31 cellular contexts compared by ENCODE assay signal in the genomic region with DNA sequence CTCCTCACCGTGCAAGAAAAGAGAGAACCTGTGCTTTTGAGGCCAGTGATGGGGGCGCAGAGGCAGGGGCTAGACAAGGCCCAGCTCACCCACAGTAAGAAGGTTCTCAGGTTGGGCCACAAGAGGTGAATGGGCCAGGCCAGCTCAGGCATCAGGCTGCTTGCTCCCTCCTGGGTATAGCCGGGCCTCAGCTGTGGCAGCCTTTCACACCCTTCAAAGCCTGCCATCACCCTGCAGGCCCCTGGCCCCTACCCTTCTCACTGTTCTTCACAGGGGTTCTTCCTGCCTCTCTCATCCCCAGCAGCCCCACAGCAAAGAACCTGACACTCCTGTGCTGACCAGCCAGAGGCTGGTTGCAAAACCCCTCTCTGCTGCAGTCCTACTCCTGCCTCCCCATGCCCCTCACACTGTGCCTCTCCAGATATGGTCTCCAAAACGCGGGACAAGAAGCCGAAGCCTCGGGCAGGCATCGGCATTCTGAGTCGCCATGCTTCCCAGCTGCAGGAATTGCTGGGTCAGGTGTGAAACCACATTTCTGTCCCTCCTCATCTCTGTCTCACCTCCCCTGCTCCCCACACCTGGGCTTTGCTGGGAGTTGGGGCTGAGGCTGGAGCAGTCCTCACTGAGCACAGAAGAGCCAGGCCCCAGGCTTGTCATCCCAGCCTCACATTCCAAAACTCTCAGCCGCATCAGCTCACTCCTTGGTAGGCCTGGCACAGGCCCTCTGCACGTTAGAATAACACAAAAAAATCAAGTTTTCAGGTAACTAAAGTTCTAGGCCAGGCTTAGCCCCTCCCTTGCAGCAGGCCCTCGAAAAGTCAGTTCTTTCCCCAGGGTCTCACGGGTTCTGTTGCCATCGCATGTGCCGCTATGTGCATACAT. TPM values are rescaled to one million over a fixed set of nuclear protein-coding genes. Genes with fewer than 3 reads are reported as not detected.
DNase-seq lines count a peak whose midpoint lies in the region; ATAC-seq, FAIRE-seq and TF ChIP-seq lines count a peak whose summit lies in the region.
"Had no signal": no experiment of that assay in that cellular context is flagged by ENCODE, and none has a peak within 500 bp of the region (broad histone marks: within the 10 kb centered on the region; RNA-seq: fewer than 3 reads in every experiment).

No MANE protein-coding gene starts in this region.

- no peak overlapping the region for H2AFZ ChIP-seq in HCT116 (ENCODE audit: low read depth, low read length, poor library complexity, severe bottlenecking)
- H2AFZ ChIP-seq: PC-9 had no signal

- TF ChIP-seq EP300 in sigmoid colon (IDR thresholded peaks at IDR 0.05) = no peak

- ATAC-seq in HCT116 (no peak; the same call in 1 of the 2 replicates), WTC11 (peak; percentile 33)
- no peak for ATAC-seq in stimulated activated naive B cell treated with anti-CD40 and anti-IgM and Interleukin-4, amounts not matched to agents 10 μg/mL and 1 μg/mL and 100 μg/mL, for 72 hours (replicated peaks)
- ATAC-seq: naive thymus-derived CD4-positive, alpha-beta T cell had no signal

- no peak overlapping the region for H3K9ac ChIP-seq in HCT116 (ENCODE audit: low read length)
- no peak overlapping the region for H3K9ac ChIP-seq in kidney (ENCODE audit: low read length in 2 of 2)

- WGBS in sigmoid colon, 2 donors = 88 to 94% methylated on average over 15 of the region's 15 CpGs

- H3K4me3 ChIP-seq in HCT116 (replicated peaks in 1 of 2; ENCODE audit: low read depth in 1 of 2, low read length in 2 of 2) (no peak overlapping the region), kidney (ENCODE audit: low read length in 2 of 2) (no peak overlapping the region), ascending aorta (no peak overlapping the region), sigmoid colon (no peak overlapping the region)
- H3K4me3 ChIP-seq: dorsolateral prefrontal cortex, left lung, ovary, PC-9 had no signal

- intact Hi-C loops in HCT116 (cut with micrococcal nuclease) (no loop called here), kidney (cut with DNase I) (no loop called here), ascending aorta (cut with DNase I) (no loop called here), sigmoid colon (cut with DNase I) (no loop called here)

- no peak overlapping the region for H3K4me3 Mint-ChIP-seq in WTC11
- H3K4me3 Mint-ChIP-seq in stimulated activated naive B cell treated with anti-CD40 and anti-IgM and Interleukin-4, amounts not matched to agents 10 μg/mL and 1 μg/mL and 100 μg/mL, for 72 hours = no peak overlapping the region
- H3K4me3 Mint-ChIP-seq: activated naive CD8-positive, alpha-beta T cell treated with anti-CD3 and anti-CD28 coated beads for 36 hours; CD4-positive, alpha-beta T cell; central memory CD8-positive, alpha-beta T cell; IgD-negative memory B cell; mesothelial cell of epicardium; naive thymus-derived CD4-positive, alpha-beta T cell; T-helper 2 cell treated with Interferon-gamma antibody and Interleukin-4, amounts not matched to agents 5 μg/mL and 100 μg/mL, for 36 hours had no signal

- H3K27ac Mint-ChIP-seq in WTC11 = peak overlapping the region; percentile 42; the same call in 1 of the 2 replicates
- peak overlapping the region; percentile 47 for H3K27ac Mint-ChIP-seq in stimulated activated naive B cell treated with anti-CD40 and anti-IgM and Interleukin-4, amounts not matched to agents 10 μg/mL and 1 μg/mL and 100 μg/mL, for 72 hours
- H3K27ac Mint-ChIP-seq: activated naive CD8-positive, alpha-beta T cell treated with anti-CD3 and anti-CD28 coated beads for 36 hours; CD4-positive, alpha-beta T cell; IgD-negative memory B cell; mesothelial cell of epicardium; naive thymus-derived CD4-positive, alpha-beta T cell; T-helper 2 cell treated with Interferon-gamma antibody and Interleukin-4, amounts not matched to agents 5 μg/mL and 100 μg/mL, for 36 hours had no signal

- TF ChIP-seq POLR2A in HCT116 (IDR thresholded peaks at IDR 0.05; ENCODE audit: borderline replicate concordance, extremely low read depth, insufficient read depth, insufficient read length) (no peak), sigmoid colon (IDR thresholded peaks at IDR 0.05) (no peak)

- H3K27me3 Mint-ChIP-seq in WTC11 (ENCODE audit: low read depth) = peaks cover 17% of the 10 kb centered on the region
- H3K27me3 Mint-ChIP-seq in stimulated activated naive B cell treated with anti-CD40 and anti-IgM and Interleukin-4, amounts not matched to agents 10 μg/mL and 1 μg/mL and 100 μg/mL, for 72 hours = peaks cover 31 to 33% of the 10 kb centered on the region in 2 donors

- no peaks in the 10 kb centered on the region for H3K9me2 ChIP-seq in HCT116 (ENCODE audit: insufficient read depth)

- no peak for DNase-seq in HCT116 (ENCODE audit: low read depth, low spot score)
- DNase-seq in WTC11 (ENCODE audit: low spot score) = no peak
- peak; percentile 41 for DNase-seq in kidney
- no peak for DNase-seq in stimulated activated naive B cell treated with anti-CD40 and anti-IgM and Interleukin-4, amounts not matched to agents 10 μg/mL and 1 μg/mL and 100 μg/mL, for 72 hours
- no peak for DNase-seq in ascending aorta (ENCODE audit: low spot score in 2 of 2)
- DNase-seq in GM10248 (ENCODE audit: extremely low spot score) = no peak
- no peak for DNase-seq in sigmoid colon
- DNase-seq: activated CD4-positive, alpha-beta T cell treated with anti-CD3 and anti-CD28 coated beads for 4 hours; activated CD8-positive, alpha-beta memory T cell treated with anti-CD3 and anti-CD28 coated beads for 24 hours; activated effector memory CD4-positive, alpha-beta T cell treated with anti-CD3 and anti-CD28 coated beads, Interleukin-2, amount 50 U/mL, for 16 hours; activated naive CD8-positive, alpha-beta T cell treated with anti-CD3 and anti-CD28 coated beads for 36 hours; CD4-positive, alpha-beta T cell; HCEC 1CT; naive thymus-derived CD4-positive, alpha-beta T cell; NCI-H1092; NCI-H1694 treated with DMSO at 0.1 percent for 48 hours; NCI-H524 treated with DMSO at 0.1 percent for 48 hours; SHP77; stimulated activated CD4-positive, alpha-beta T cell treated with anti-CD3 and anti-CD28 coated beads, Interleukin-2, amount 100 ng/mL, for 48 hours; substantia nigra had no signal

- no peaks in the 10 kb centered on the region for H4K20me1 ChIP-seq in HCT116 (ENCODE audit: insufficient read depth)

- H3K79me2 ChIP-seq in HCT116 (ENCODE audit: insufficient read depth, low read length) = no peaks in the 10 kb centered on the region

- BruUV-seq in HCT116 (replicated peaks; lab: Mats Ljungman, UMichigan) = no TSS peak

- CTCF ChIA-PET in HCT116 (lab: Charles Lee) = no interaction called here
- CTCF ChIA-PET in WTC11 (lab: Charles Lee) = interaction anchor here (1.3 to 2.2 kb wide), 6 partner anchors 10 to 57 kb away, joined by 3 to 28 read pairs (median 6); no protein-coding TSS in a partner anchor
- CTCF ChIA-PET in GM10248 (lab: Yijun Ruan, JAX) = interaction anchor here (1.1 to 1.8 kb wide), 2 partner anchors 35 to 56 kb away, joined by 3 to 7 read pairs; no protein-coding TSS in a partner anchor

- FAIRE-seq in kidney (lab: Jason Lieb, UNC) = no peak
- FAIRE-seq: GM12892 had no signal

- peak overlapping the region; percentile 67 for H3K4me2 ChIP-seq in HCT116 (ENCODE audit: low read length)
- H3K4me2 ChIP-seq: PC-9 had no signal

- H3K4me1 ChIP-seq in HCT116 (ENCODE audit: control insufficient read depth in 1 of 2, insufficient read depth in 2 of 2, low read length in 2 of 2) = peaks cover 18 to 24% of the 10 kb centered on the region in 2 experiments
- H3K4me1 ChIP-seq in kidney (ENCODE audit: control insufficient read depth in 1 of 2, insufficient read depth in 1 of 2, low read depth in 1 of 2, low read length in 2 of 2) = peaks cover 0 to 2% of the 10 kb centered on the region in 2 donors
- no peaks in the 10 kb centered on the region for H3K4me1 ChIP-seq in ascending aorta
- H3K4me1 ChIP-seq in sigmoid colon = peaks cover 0 to 4% (median 0%) of the 10 kb centered on the region in 4 donors
- H3K4me1 ChIP-seq: left lung had no signal

- no peaks in the 10 kb centered on the region for H3K9me3 Mint-ChIP-seq in WTC11
- no peaks in the 10 kb centered on the region for H3K9me3 Mint-ChIP-seq in stimulated activated naive B cell treated with anti-CD40 and anti-IgM and Interleukin-4, amounts not matched to agents 10 μg/mL and 1 μg/mL and 100 μg/mL, for 72 hours
- H3K9me3 Mint-ChIP-seq: activated naive CD8-positive, alpha-beta T cell treated with anti-CD3 and anti-CD28 coated beads for 36 hours; CD4-positive, alpha-beta T cell; central memory CD8-positive, alpha-beta T cell; mesothelial cell of epicardium; T-helper 2 cell treated with Interferon-gamma antibody and Interleukin-4, amounts not matched to agents 5 μg/mL and 100 μg/mL, for 36 hours had no signal

- POLR2A ChIA-PET in HCT116 (lab: Charles Lee) = interaction anchor here (1.0 kb wide), 1 partner anchor 35 kb away, joined by 3 read pairs; no protein-coding TSS in a partner anchor
- POLR2A ChIA-PET in WTC11 (lab: Charles Lee) = interaction anchor here (0.7 kb wide), 1 partner anchor 44 kb away, joined by 4 read pairs; no protein-coding TSS in a partner anchor
- POLR2A ChIA-PET in GM10248 (lab: Yijun Ruan, JAX) = no interaction called here

- H3K9me3 ChIP-seq in HCT116 (ENCODE audit: control insufficient read depth in 1 of 2, insufficient read depth in 1 of 2, low read depth in 1 of 2, low read length in 2 of 2) (no peaks in the 10 kb centered on the region), kidney (ENCODE audit: control insufficient read depth in 1 of 2, low read length in 2 of 2) (no peaks in the 10 kb centered on the region), ascending aorta (no peaks in the 10 kb centered on the region), sigmoid colon (no peaks in the 10 kb centered on the region)
- H3K9me3 ChIP-seq: left lung, ovary had no signal

- TF ChIP-seq RAD21 in HCT116 (IDR thresholded peaks at IDR 0.05; ENCODE audit: low read depth) = no peak

- TF ChIP-seq CTCF in HCT116 (IDR thresholded peaks at IDR 0.05 in 2 of 3, conservative IDR thresholded peaks at IDR 0.05 in 1 of 3; ENCODE audit: borderline replicate concordance in 1 of 3, insufficient read depth in 1 of 3, low read depth in 2 of 3, low read length in 2 of 3) = no peak
- TF ChIP-seq CTCF in WTC11 (IDR thresholded peaks at IDR 0.05) = no peak
- TF ChIP-seq CTCF in kidney (IDR thresholded peaks at IDR 0.05; ENCODE audit: borderline replicate concordance, extremely low read depth, insufficient read depth) = no peak
- no peak for TF ChIP-seq CTCF in ascending aorta (IDR thresholded peaks at IDR 0.05)
- no peak for TF ChIP-seq CTCF in GM10248 (IDR thresholded peaks at IDR 0.05; ENCODE audit: control extremely low read depth, extremely low read depth, low read depth, missing control alignments)
- TF ChIP-seq CTCF in sigmoid colon (IDR thresholded peaks at IDR 0.05) = no peak

- H3K27me3 ChIP-seq in HCT116 (ENCODE audit: insufficient read depth, low read length) = no peaks in the 10 kb centered on the region
- H3K27me3 ChIP-seq in ascending aorta = no peaks in the 10 kb centered on the region
- H3K27me3 ChIP-seq in sigmoid colon = no peaks in the 10 kb centered on the region
- H3K27me3 ChIP-seq: dorsolateral prefrontal cortex, ovary had no signal

- H3K4me1 Mint-ChIP-seq in WTC11 = peaks cover 35% of the 10 kb centered on the region
- H3K4me1 Mint-ChIP-seq in stimulated activated naive B cell treated with anti-CD40 and anti-IgM and Interleukin-4, amounts not matched to agents 10 μg/mL and 1 μg/mL and 100 μg/mL, for 72 hours = no peaks in the 10 kb centered on the region
- H3K4me1 Mint-ChIP-seq: activated naive CD8-positive, alpha-beta T cell treated with anti-CD3 and anti-CD28 coated beads for 36 hours; central memory CD8-positive, alpha-beta T cell; naive thymus-derived CD4-positive, alpha-beta T cell had no signal

- no peaks in the 10 kb centered on the region for H3K36me3 Mint-ChIP-seq in WTC11
- H3K36me3 Mint-ChIP-seq in stimulated activated naive B cell treated with anti-CD40 and anti-IgM and Interleukin-4, amounts not matched to agents 10 μg/mL and 1 μg/mL and 100 μg/mL, for 72 hours = no peaks in the 10 kb centered on the region
- H3K36me3 Mint-ChIP-seq: activated naive CD8-positive, alpha-beta T cell treated with anti-CD3 and anti-CD28 coated beads for 36 hours; mesothelial cell of epicardium; naive thymus-derived CD4-positive, alpha-beta T cell had no signal

- H3K36me3 ChIP-seq in HCT116 (ENCODE audit: control insufficient read depth in 1 of 2, insufficient read depth in 2 of 2, low read length in 2 of 2) (no peaks in the 10 kb centered on the region), kidney (ENCODE audit: control insufficient read depth in 1 of 2, insufficient read depth in 2 of 2, low read length in 2 of 2) (no peaks in the 10 kb centered on the region), ascending aorta (no peaks in the 10 kb centered on the region), sigmoid colon (no peaks in the 10 kb centered on the region)
- H3K36me3 ChIP-seq: left lung, ovary had no signal

- RAD21 ChIA-PET in HCT116 (lab: Charles Lee; ENCODE audit: low non-redundant PET in 1 of 2, low total read pairs in 2 of 2, uncharacterized antibody in 2 of 2, unreplicated experiment in 2 of 2) = no interaction called here

- H3K27ac ChIP-seq in HCT116 (ENCODE audit: low read depth, low read length) = no peak overlapping the region
- no peak overlapping the region for H3K27ac ChIP-seq in kidney (ENCODE audit: low read depth in 2 of 2, low read length in 2 of 2)
- no peak overlapping the region for H3K27ac ChIP-seq in ascending aorta
- no peak overlapping the region for H3K27ac ChIP-seq in sigmoid colon
- H3K27ac ChIP-seq: dorsolateral prefrontal cortex, left lung, ovary, PC-9 had no signal

RNA-seq across cellular contexts. Expression of gene FAIM2, which starts 6.9 kb away (rescaled TPM):
- total RNA-seq in HCT116 (2021; ENCODE audit: unreplicated experiment) (not detected), WTC11 (2021) (0.18 to 0.30 TPM (median 0.22 TPM) in 3 replicates), kidney (5.5 TPM), ascending aorta (0.75 TPM), sigmoid colon (10 to 100 TPM in 1 of 4 donors, 1 to 10 TPM in 3; 5.8 to 12.8 (median 7.5) TPM)
- polyA plus RNA-seq in HCT116 (2012) = not detected in 2 replicates
- polyA plus RNA-seq in kidney (ENCODE audit: insufficient read depth, low read depth, low replicate concordance) (1.3 TPM), sigmoid colon (1 to 10 TPM in 2 of 3 donors, not detected in 1; 1.2 to 5.6 TPM)
- total RNA-seq: CD4-positive, alpha-beta T cell; PC-9 had no signal
- polyA plus RNA-seq: IgD-negative memory B cell; naive thymus-derived CD4-positive, alpha-beta T cell had no signal

RNA-seq across cellular contexts. Expression of gene AQP2, which starts 40.0 kb away (rescaled TPM):
- not detected for total RNA-seq in HCT116 (2021; ENCODE audit: unreplicated experiment)
- not detected in 2 replicates for polyA plus RNA-seq in HCT116 (2012)
- total RNA-seq in WTC11 (2021) = not detected in 3 replicates
- total RNA-seq in kidney = 122 TPM
- polyA plus RNA-seq in kidney (ENCODE audit: insufficient read depth, low read depth, low replicate concordance) = 666 TPM
- not detected for total RNA-seq in ascending aorta
- not detected for total RNA-seq in sigmoid colon
- not detected for polyA plus RNA-seq in sigmoid colon
- total RNA-seq: activated naive CD8-positive, alpha-beta T cell treated with anti-CD3 and anti-CD28 coated beads for 36 hours; CD4-positive, alpha-beta T cell; dorsolateral prefrontal cortex; fibroblast of lung; mesothelial cell of epicardium; naive thymus-derived CD4-positive, alpha-beta T cell; PC-9; urinary bladder had no signal
- polyA plus RNA-seq: fibroblast of lung; IgD-negative memory B cell; naive thymus-derived CD4-positive, alpha-beta T cell had no signal

RNA-seq across cellular contexts. Expression of gene AQP5, which starts 51.1 kb away (rescaled TPM):
- total RNA-seq in HCT116 (2021; ENCODE audit: unreplicated experiment) (not detected), WTC11 (2021) (2.7 to 2.9 TPM (median 2.8 TPM) in 3 replicates), kidney (0.91 TPM), ascending aorta (not detected), sigmoid colon (not detected)
- 0.05 TPM in 1 of 2 replicates, not detected in the other for polyA plus RNA-seq in HCT116 (2012)
- polyA plus RNA-seq in kidney (ENCODE audit: insufficient read depth, low read depth, low replicate concordance) (0.99 TPM), sigmoid colon (under 1 TPM in 1 of 3 donors, not detected in 2; 0.09 TPM)
- total RNA-seq: activated naive CD8-positive, alpha-beta T cell treated with anti-CD3 and anti-CD28 coated beads for 36 hours; CD4-positive, alpha-beta T cell; fibroblast of lung; naive thymus-derived CD4-positive, alpha-beta T cell had no signal
- polyA plus RNA-seq: fibroblast of lung; IgD-negative memory B cell; naive thymus-derived CD4-positive, alpha-beta T cell had no signal

Comparison
In these comparisons a context has a peak if more than half of its experiments do, and no peak if none do; other contexts are left out.
1. RNA of gene AQP2, which starts 40.0 kb away (total RNA-seq): 122 TPM in kidney (single experiment); not detected in HCT116 (single experiment), not detected in WTC11, not detected in ascending aorta (single experiment) and not detected in sigmoid colon; every median in the first group is over 100 times any median in the second.